Comparison of ENCODE assay signal across 21 cellular contexts in genomic region chr3:53171109-53171453, GRCh38. TPM values are rescaled to one million over a fixed set of nuclear protein-coding genes. Genes with fewer than 3 reads are reported as not detected.
A peak's percentile ranks its signal among the peaks of the same experiment; 100 is the strongest.
DNase-seq lines count a peak whose midpoint lies in the region; ATAC-seq and TF ChIP-seq lines count a peak whose summit lies in the region.
"Had no signal": no experiment of that assay in that cellular context is flagged by ENCODE, and none has a peak within 500 bp of the region (broad histone marks: within the 10 kb centered on the region; RNA-seq: fewer than 3 reads in every experiment).

No MANE protein-coding gene starts in this region.

- no peak overlapping the region for H3K27ac ChIP-seq in GM23338 (ENCODE audit: low read depth)
- 0 out of 2 replicates have a peak overlapping the region, but pooled peaks have one; percentile 8 for H3K27ac ChIP-seq in RWPE1
- H3K27ac ChIP-seq: cardiac muscle cell, foreskin keratinocyte had no signal

- H3K27me3 Mint-ChIP-seq in GM23338 (ENCODE audit: insufficient read depth, low read depth, poor library complexity), result peaks cover 9% of the 10 kb centered on the region
- H3K27me3 Mint-ChIP-seq in stimulated activated memory B cell treated with anti-CD40 and anti-IgM and Interleukin-4, amounts not matched to agents 10 μg/mL and 1 μg/mL and 100 μg/mL, for 72 hours, result no peaks in the 10 kb centered on the region

- intact Hi-C loops in sciatic nerve (cut with DNase I), result no loop called here

- H3K27me3 ChIP-seq in GM23338 (ENCODE audit: insufficient read depth), result no peaks in the 10 kb centered on the region
- H3K27me3 ChIP-seq: foreskin keratinocyte had no signal

- H3K4me1 Mint-ChIP-seq in GM23338, result peaks cover 59% of the 10 kb centered on the region
- H3K4me1 Mint-ChIP-seq in stimulated activated memory B cell treated with anti-CD40 and anti-IgM and Interleukin-4, amounts not matched to agents 10 μg/mL and 1 μg/mL and 100 μg/mL, for 72 hours, result peaks cover 100% of the 10 kb centered on the region

- peaks cover 2% of the 10 kb centered on the region; the same call in 2 of the 3 replicates for H3K36me3 Mint-ChIP-seq in GM23338 (ENCODE audit: low read depth)
- peaks cover 20% of the 10 kb centered on the region for H3K36me3 Mint-ChIP-seq in stimulated activated memory B cell treated with anti-CD40 and anti-IgM and Interleukin-4, amounts not matched to agents 10 μg/mL and 1 μg/mL and 100 μg/mL, for 72 hours
- H3K36me3 Mint-ChIP-seq: activated naive CD4-positive, alpha-beta T cell treated with anti-CD3 and anti-CD28 coated beads, Interleukin-2, amount 50 U/mL, for 72 hours had no signal

- H3K79me2 ChIP-seq in GM23338 (replicated peaks; ENCODE audit: insufficient read depth), result no peaks in the 10 kb centered on the region; the same call in 1 of the 2 replicates

- no peak overlapping the region for H3K4me3 Mint-ChIP-seq in GM23338
- H3K4me3 Mint-ChIP-seq in stimulated activated memory B cell treated with anti-CD40 and anti-IgM and Interleukin-4, amounts not matched to agents 10 μg/mL and 1 μg/mL and 100 μg/mL, for 72 hours, result peak overlapping the region; percentile 73

- CTCF ChIA-PET in RWPE1 (lab: Yijun Ruan, JAX), result interaction anchor here (0.5 kb wide), 1 partner anchor 14 kb away, joined by 3 read pairs; no protein-coding TSS in a partner anchor

- H3K4me1 ChIP-seq in GM23338 (ENCODE audit: insufficient read depth), result peaks cover 18% of the 10 kb centered on the region
- H3K4me1 ChIP-seq: foreskin keratinocyte had no signal

- H3K9me3 Mint-ChIP-seq in GM23338, result no peaks in the 10 kb centered on the region; the same call in 2 of the 3 replicates
- no peaks in the 10 kb centered on the region for H3K9me3 Mint-ChIP-seq in stimulated activated memory B cell treated with anti-CD40 and anti-IgM and Interleukin-4, amounts not matched to agents 10 μg/mL and 1 μg/mL and 100 μg/mL, for 72 hours
- H3K9me3 Mint-ChIP-seq: activated naive CD4-positive, alpha-beta T cell treated with anti-CD3 and anti-CD28 coated beads, Interleukin-2, amount 50 U/mL, for 72 hours had no signal

- no peak for DNase-seq in GM23338 (ENCODE audit: low spot score)
- DNase-seq in RWPE1 (ENCODE audit: low spot score), result no peak
- peak; percentile 76 for DNase-seq in islet precursor cell
- no peak for DNase-seq in sciatic nerve (ENCODE audit: low spot score)
- DNase-seq: activated CD8-positive, alpha-beta memory T cell treated with anti-CD3 and anti-CD28 coated beads, Interleukin-2, amount 50 U/mL, for 48 hours; C1 segment of cervical spinal cord; DMS79; foreskin keratinocyte; KBM-7; NCI-H1436; NCI-H446 treated with DMSO at 0.1 percent for 48 hours; PC-3; posterior cingulate gyrus; stimulated activated CD4-positive, alpha-beta T cell treated with anti-CD3 and anti-CD28 coated beads, Interleukin-12 subunit alpha, Interleukin-12 subunit beta, amount 100 ng/mL, for 4 hours had no signal

- TF ChIP-seq CTCF in GM23338 (conservative IDR thresholded peaks at IDR 0.05; ENCODE audit: low read depth in 2 of 2) (no peak), RWPE1 (conservative IDR thresholded peaks at IDR 0.05; ENCODE audit: low read depth) (no peak)

- no peak for ATAC-seq in GM23338
- no peak for ATAC-seq in stimulated activated memory B cell treated with anti-CD40 and anti-IgM and Interleukin-4, amounts not matched to agents 10 μg/mL and 1 μg/mL and 100 μg/mL, for 72 hours
- no peak for ATAC-seq in HG03460 (IDR thresholded peaks at IDR 0.05; ENCODE audit: unreplicated experiment)
- ATAC-seq in HG02588 (IDR thresholded peaks at IDR 0.05; ENCODE audit: unreplicated experiment), result no peak
- no peak for ATAC-seq in HG03521 (IDR thresholded peaks at IDR 0.05; ENCODE audit: unreplicated experiment)
- no peak for ATAC-seq in sciatic nerve
- ATAC-seq: foreskin keratinocyte, HCT116, PC-3 had no signal

- no peaks in the 10 kb centered on the region for H3K9me2 ChIP-seq in GM23338 (ENCODE audit: insufficient read depth)

- POLR2A ChIA-PET in RWPE1 (lab: Yijun Ruan, JAX; ENCODE audit: low non-redundant PET), result no interaction called here

- no peaks in the 10 kb centered on the region for H3F3A ChIP-seq in GM23338 (replicated peaks; ENCODE audit: low read depth)

- no peaks in the 10 kb centered on the region; the same call in 1 of the 2 replicates for H4K20me1 ChIP-seq in GM23338 (replicated peaks; ENCODE audit: insufficient read depth)

- peak overlapping the region; percentile 53; the same call in 1 of the 2 replicates for H3K27ac Mint-ChIP-seq in GM23338
- peak overlapping the region; percentile 72 for H3K27ac Mint-ChIP-seq in stimulated activated memory B cell treated with anti-CD40 and anti-IgM and Interleukin-4, amounts not matched to agents 10 μg/mL and 1 μg/mL and 100 μg/mL, for 72 hours

- H2AFZ ChIP-seq in GM23338, result no peak overlapping the region

- H3K36me3 ChIP-seq in GM23338 (ENCODE audit: insufficient read depth), result no peaks in the 10 kb centered on the region
- H3K36me3 ChIP-seq: cardiac muscle cell had no signal

- no peak overlapping the region for H3K4me3 ChIP-seq in GM23338
- H3K4me3 ChIP-seq: cardiac muscle cell had no signal

- H3K4me2 ChIP-seq in GM23338, result no peak overlapping the region

TF ChIP-seq in GM23338, 12 proteins besides CTCF, POLR2A, EP300 and RAD21 (continues in another document):
- TF ChIP-seq EZH2 (IDR thresholded peaks at IDR 0.05; ENCODE audit: low read depth, unreplicated experiment), result no peak
- TF ChIP-seq REST (IDR thresholded peaks at IDR 0.05; ENCODE audit: unreplicated experiment), result no peak
- no peak for TF ChIP-seq CREB1 (CRISPR knock-in tag; IDR thresholded peaks at IDR 0.05; ENCODE audit: low read depth)
- no peak for TF ChIP-seq ZNF331 (CRISPR knock-in tag; IDR thresholded peaks at IDR 0.05; ENCODE audit: low read depth)
- no peak for TF ChIP-seq JUNB (IDR thresholded peaks at IDR 0.05; ENCODE audit: unreplicated experiment)
- no peak for TF ChIP-seq ETS1 (IDR thresholded peaks at IDR 0.05)
- no peak for TF ChIP-seq ZNF114 (CRISPR knock-in tag; IDR thresholded peaks at IDR 0.05)

RNA-seq across cellular contexts. Expression of gene PRKCD, which starts 10.1 kb away (rescaled TPM):
- total RNA-seq in GM23338 (2014; rRNA removed; shearing (Covaris generic)), result 10.2 and 11.8 TPM in 2 replicates
- 11.3 and 12.5 TPM in 2 replicates for polyA plus RNA-seq in GM23338 (2016; fragmentation: Nextera tagmentation; extraction: Ambion mirVana)
- 30.3 TPM for total RNA-seq in sciatic nerve

RNA-seq across cellular contexts. Expression of gene RFT1, which starts 40.8 kb away (rescaled TPM):
- total RNA-seq in GM23338 (2014; rRNA removed; shearing (Covaris generic)), result 13.3 and 15.3 TPM in 2 replicates
- 11.0 and 11.3 TPM in 2 replicates for polyA plus RNA-seq in GM23338 (2016; fragmentation: Nextera tagmentation; extraction: Ambion mirVana)
- total RNA-seq in sciatic nerve, result 21.3 TPM
